1 cellular context compared by ENCODE assay signal in genomic region chr1:160429702-160430535, GRCh38.
TF ChIP-seq lines count a peak whose summit lies in the region.

No MANE protein-coding gene starts in this region.

TF ChIP-seq in SK-N-SH treated with all-trans-retinoic acid at 6 μM for 48 hours, 23 proteins besides CTCF, POLR2A, EP300 and RAD21 (continued from another document):
- no peak for TF ChIP-seq TSHZ2 (CRISPR knock-in tag; IDR thresholded peaks at IDR 0.05)
